ENCODE assay signal across 21 cellular contexts in the genomic region with DNA sequence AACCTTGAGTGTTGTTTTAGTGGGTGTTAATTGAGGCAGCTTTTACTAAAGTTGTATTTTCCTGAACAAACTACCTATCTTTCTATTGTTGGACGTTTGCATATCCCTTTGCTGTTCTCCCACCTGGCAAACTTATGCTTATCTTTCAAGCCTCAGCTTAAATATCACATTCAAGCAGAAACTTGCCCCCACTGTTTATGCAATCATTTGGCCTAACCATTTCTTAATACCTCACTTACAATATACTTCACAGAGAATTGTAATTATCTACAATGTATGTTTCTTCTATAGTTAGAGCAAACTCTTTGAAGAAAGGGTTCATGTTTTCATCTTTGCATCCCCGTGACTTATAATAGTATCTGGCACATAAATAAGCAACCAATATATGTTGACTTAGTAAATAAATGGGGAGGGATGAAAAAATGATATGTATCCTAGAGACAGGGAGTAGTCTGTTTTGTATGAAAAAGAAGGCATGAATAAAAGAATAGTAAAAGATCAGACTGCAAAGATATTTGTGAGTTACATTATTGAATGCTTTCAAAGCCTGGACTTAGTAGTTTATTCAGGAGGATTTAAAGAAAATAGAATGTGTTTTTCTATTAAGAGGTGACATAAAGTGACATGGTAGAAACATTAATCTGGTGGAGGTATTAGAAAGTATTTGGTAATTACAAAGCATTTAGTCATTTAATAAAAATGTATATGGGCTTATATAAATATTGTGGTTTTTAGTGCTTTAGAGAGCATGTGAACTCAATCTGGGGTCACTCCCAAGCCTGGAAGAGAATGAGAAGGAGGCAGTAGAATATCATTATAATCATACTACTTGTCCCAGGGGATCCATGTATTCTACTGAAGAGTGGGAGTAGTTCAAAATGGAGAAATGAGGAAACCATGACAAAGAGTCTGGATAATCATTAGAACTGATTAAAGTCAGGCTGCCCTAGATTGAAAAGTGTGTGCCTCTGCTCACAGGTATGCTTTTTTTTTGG. TPM values are rescaled to one million over a fixed set of nuclear protein-coding genes. Genes with fewer than 3 reads are reported as not detected.
DNase-seq lines count a peak whose midpoint lies in the region; TF ChIP-seq lines count a peak whose summit lies in the region.
"Had no signal": no experiment of that assay in that cellular context is flagged by ENCODE, and none has a peak within 500 bp of the region (broad histone marks: within the 10 kb centered on the region; RNA-seq: fewer than 3 reads in every experiment).

No MANE protein-coding gene starts in this region.

- no peak overlapping the region for H3K27ac Mint-ChIP-seq in chondrocyte (ENCODE audit: unreplicated experiment)
- H3K27ac Mint-ChIP-seq in activated naive CD8-positive, alpha-beta T cell treated with anti-CD3 and anti-CD28 coated beads for 36 hours = no peak overlapping the region
- H3K27ac Mint-ChIP-seq: activated CD4-positive, alpha-beta memory T cell treated with anti-CD3 and anti-CD28 coated beads, Interleukin-2, amount 10 ng/mL, durations not matched to agents 7 days and 5 days; activated T-cell treated with anti-CD3 and anti-CD28 coated beads, Interleukin-2, amount 50 U/mL, for 72 hours; CD14-positive monocyte; dendritic cell treated with granulocyte-macrophage colony-stimulating factor and Interleukin-4, amounts not matched to agents 40 ng/mL and 50 ng/mL, for 4 days; IgD-negative memory B cell; immature natural killer cell; mesothelial cell of epicardium had no signal

- TF ChIP-seq CTCF in chondrocyte (IDR thresholded peaks at IDR 0.05) = no peak

- H3K36me3 ChIP-seq in GM23248 (ENCODE audit: low read depth) (no peaks in the 10 kb centered on the region), SJCRH30 (no peaks in the 10 kb centered on the region)
- H3K36me3 ChIP-seq: neutrophil, stomach had no signal

- H3K9me3 ChIP-seq in GM23248 (ENCODE audit: low read depth) = no peaks in the 10 kb centered on the region
- H3K9me3 ChIP-seq in SJCRH30 (replicated peaks) = no peaks in the 10 kb centered on the region
- H3K9me3 ChIP-seq: neutrophil, stomach had no signal

- H3K9me3 Mint-ChIP-seq in chondrocyte (ENCODE audit: low read depth) = no peaks in the 10 kb centered on the region
- no peaks in the 10 kb centered on the region for H3K9me3 Mint-ChIP-seq in activated naive CD8-positive, alpha-beta T cell treated with anti-CD3 and anti-CD28 coated beads for 36 hours
- H3K9me3 Mint-ChIP-seq: activated CD4-positive, alpha-beta memory T cell treated with anti-CD3 and anti-CD28 coated beads, Interleukin-2, amount 10 ng/mL, durations not matched to agents 7 days and 5 days; activated T-cell treated with anti-CD3 and anti-CD28 coated beads, Interleukin-2, amount 50 U/mL, for 72 hours; dendritic cell treated with granulocyte-macrophage colony-stimulating factor and Interleukin-4, amounts not matched to agents 40 ng/mL and 50 ng/mL, for 4 days; IgD-negative memory B cell; mesothelial cell of epicardium had no signal

- no peaks in the 10 kb centered on the region for H3K36me3 Mint-ChIP-seq in chondrocyte (ENCODE audit: low read depth)
- H3K36me3 Mint-ChIP-seq in activated naive CD8-positive, alpha-beta T cell treated with anti-CD3 and anti-CD28 coated beads for 36 hours = no peaks in the 10 kb centered on the region
- H3K36me3 Mint-ChIP-seq: CD14-positive monocyte, immature natural killer cell, mesothelial cell of epicardium had no signal

- no peaks in the 10 kb centered on the region for H3K27me3 ChIP-seq in GM23248 (replicated peaks; ENCODE audit: insufficient read depth)
- H3K27me3 ChIP-seq in SJCRH30 = no peaks in the 10 kb centered on the region
- H3K27me3 ChIP-seq: neutrophil, stomach had no signal

- no peaks in the 10 kb centered on the region for H3K27me3 Mint-ChIP-seq in chondrocyte (ENCODE audit: low read depth)
- peaks cover 6% of the 10 kb centered on the region for H3K27me3 Mint-ChIP-seq in activated naive CD8-positive, alpha-beta T cell treated with anti-CD3 and anti-CD28 coated beads for 36 hours
- H3K27me3 Mint-ChIP-seq: dendritic cell treated with granulocyte-macrophage colony-stimulating factor and Interleukin-4, amounts not matched to agents 40 ng/mL and 50 ng/mL, for 4 days; IgD-negative memory B cell had no signal

- H3F3A ChIP-seq in GM23248 (ENCODE audit: insufficient read depth) = peaks cover 39% of the 10 kb centered on the region

- peak overlapping the region; percentile 50 for H3K4me3 ChIP-seq in GM23248
- no peak overlapping the region for H3K4me3 ChIP-seq in SJCRH30
- peak overlapping the region; percentile 18 for H3K4me3 ChIP-seq in skeletal muscle cell (ENCODE audit: low read depth, low read length)
- H3K4me3 ChIP-seq: skin epidermis, stomach had no signal

- H3K9me2 ChIP-seq in GM23248 (ENCODE audit: insufficient read depth) = no peaks in the 10 kb centered on the region

- peak overlapping the region; percentile 68 for H3K9ac ChIP-seq in GM23248

- 98% methylated on average over 2 of the region's 2 CpGs for WGBS in GM23248 (ENCODE audit: low coverage in 1 of 2, low lambda C conversion rate in 2 of 2, missing lambda C conversion rate in 2 of 2), 2 experiments

- no peaks in the 10 kb centered on the region for H3K79me2 ChIP-seq in GM23248 (ENCODE audit: insufficient read depth)

- DNase-seq in GM23248 (peak; percentile 87), SJCRH30 (no peak), epithelial cell of prostate (ENCODE audit: low read depth, low spot score) (no peak), skeletal muscle cell (ENCODE audit: low read depth) (peak; percentile 94), chondrocyte (ENCODE audit: low spot score) (no peak), SKM-1 (lab: John Stamatoyannopoulos, UW; ENCODE audit: unreplicated experiment) (no peak), foreskin melanocyte (no peak)
- no peak for DNase-seq in activated naive CD8-positive, alpha-beta T cell treated with anti-CD3 and anti-CD28 coated beads for 36 hours
- DNase-seq: activated CD4-positive, alpha-beta memory T cell treated with anti-CD3 and anti-CD28 coated beads, Interleukin-2, amount 10 ng/mL, durations not matched to agents 7 days and 5 days; activated T-cell treated with anti-CD3 and anti-CD28 coated beads, Interleukin-2, amount 50 U/mL, for 72 hours; immature natural killer cell; NCI-H1092 treated with DMSO at 0.1 percent for 48 hours; NCI-H446; stomach had no signal

- H3K4me1 ChIP-seq in GM23248 (ENCODE audit: insufficient read depth) (peaks cover 32% of the 10 kb centered on the region), SJCRH30 (peaks cover 3% of the 10 kb centered on the region; the same call in 1 of the 2 replicates)
- H3K4me1 ChIP-seq: stomach had no signal

- in situ Hi-C loops in GM23248 (cut with MboI) = no loop called here

- H3K4me3 Mint-ChIP-seq in chondrocyte (ENCODE audit: unreplicated experiment) = no peak overlapping the region
- no peak overlapping the region for H3K4me3 Mint-ChIP-seq in activated naive CD8-positive, alpha-beta T cell treated with anti-CD3 and anti-CD28 coated beads for 36 hours
- H3K4me3 Mint-ChIP-seq: activated CD4-positive, alpha-beta memory T cell treated with anti-CD3 and anti-CD28 coated beads, Interleukin-2, amount 10 ng/mL, durations not matched to agents 7 days and 5 days; activated T-cell treated with anti-CD3 and anti-CD28 coated beads, Interleukin-2, amount 50 U/mL, for 72 hours; CD14-positive monocyte; dendritic cell treated with granulocyte-macrophage colony-stimulating factor and Interleukin-4, amounts not matched to agents 40 ng/mL and 50 ng/mL, for 4 days; IgD-negative memory B cell; immature natural killer cell; mesothelial cell of epicardium had no signal

- peak overlapping the region; percentile 86 for H3K4me2 ChIP-seq in GM23248 (ENCODE audit: unreplicated experiment)

- H3K27ac ChIP-seq in GM23248 = peak overlapping the region; percentile 95
- peak overlapping the region; percentile 34 for H3K27ac ChIP-seq in SJCRH30
- H3K27ac ChIP-seq in epithelial cell of prostate = peak overlapping the region; percentile 99
- H3K27ac ChIP-seq: neutrophil, stomach, VCaP had no signal

- no peaks in the 10 kb centered on the region for H4K20me1 ChIP-seq in GM23248 (ENCODE audit: insufficient read depth)

- peaks cover 16% of the 10 kb centered on the region for H3K4me1 Mint-ChIP-seq in chondrocyte (ENCODE audit: low read depth)
- no peaks in the 10 kb centered on the region for H3K4me1 Mint-ChIP-seq in activated naive CD8-positive, alpha-beta T cell treated with anti-CD3 and anti-CD28 coated beads for 36 hours
- H3K4me1 Mint-ChIP-seq: CD14-positive monocyte, IgD-negative memory B cell, immature natural killer cell had no signal

- H2AFZ ChIP-seq in GM23248 = no peak overlapping the region

RNA-seq across cellular contexts. Expression of a gene that starts 60.0 kb away (rescaled TPM):
- total RNA-seq in GM23248 (2014; rRNA removed; shearing (Covaris generic)) = 151 and 203 TPM in 2 replicates
- polyA plus RNA-seq in GM23248 (2016; fragmentation: Nextera tagmentation; extraction: Ambion mirVana) = 66.5 and 68.3 TPM in 2 replicates
- 56.6 and 61.3 TPM in 2 replicates for total RNA-seq in SJCRH30 (2014; rRNA removed; shearing (Covaris generic))
- total RNA-seq in chondrocyte = 51.8 to 64.1 TPM (median 63.2 TPM) in 3 replicates
- 1 to 10 TPM; 2.0 to 2.1 TPM for total RNA-seq in activated naive CD8-positive, alpha-beta T cell treated with anti-CD3 and anti-CD28 coated beads for 36 hours
- polyA plus RNA-seq: IgD-negative memory B cell had no signal

Comparison
In these comparisons a context has a peak if more than half of its experiments do, and no peak if none do; other contexts are left out.
1. DNase-seq: peak in GM23248 (single experiment) and skeletal muscle cell (single experiment); none in SJCRH30 (0 of 2), epithelial cell of prostate (single experiment), chondrocyte (single experiment), SKM-1 (single experiment), activated naive CD8-positive, alpha-beta T cell treated with anti-CD3 and anti-CD28 coated beads for 36 hours (single experiment) and foreskin melanocyte (single experiment).
2. H3K27ac ChIP-seq: peak in every context shown above with its lines; median percentile 99 in epithelial cell of prostate; 95 in GM23248; 34 in SJCRH30.
3. RNA of a gene that starts 60.0 kb away (total RNA-seq): 151 to 203 TPM in GM23248, 51.8 to 64.1 TPM in chondrocyte and 56.6 to 61.3 TPM in SJCRH30; 2.0 to 2.1 TPM in activated naive CD8-positive, alpha-beta T cell treated with anti-CD3 and anti-CD28 coated beads for 36 hours; every median in the first group is over 10 times any median in the second.